Comparison of ENCODE assay signal across 14 cellular contexts in the genomic region with DNA sequence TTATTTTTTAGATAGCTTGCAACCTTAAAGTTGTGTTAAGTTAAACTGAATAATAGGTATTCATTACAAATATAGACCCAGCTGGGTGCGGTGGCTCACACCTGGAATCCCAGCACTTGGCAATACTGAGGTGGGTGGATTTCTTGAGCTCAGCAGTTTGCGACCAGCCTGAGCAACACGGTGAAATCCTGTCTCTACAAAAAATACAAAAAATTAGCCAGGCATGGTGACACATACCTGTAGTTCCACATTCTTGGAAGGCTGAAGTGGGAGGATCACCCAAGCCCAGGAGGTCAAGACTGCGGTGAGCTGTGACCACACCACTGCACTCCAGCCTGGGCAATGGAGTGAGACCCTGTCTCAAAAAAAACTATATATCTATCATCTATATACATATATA.
DNase-seq lines count a peak whose midpoint lies in the region; ATAC-seq and TF ChIP-seq lines count a peak whose summit lies in the region.
"Had no signal": no experiment of that assay in that cellular context is flagged by ENCODE, and none has a peak within 500 bp of the region (broad histone marks: within the 10 kb centered on the region; RNA-seq: fewer than 3 reads in every experiment).

No MANE protein-coding gene starts in this region.

- H3K79me1 ChIP-seq in trophoblast cell (ENCODE audit: low read length) = peaks cover 4% of the 10 kb centered on the region

- H3K27ac Mint-ChIP-seq in activated T-helper 2 cell treated with anti-CD3 and anti-CD28 coated beads, Interferon-gamma antibody, Interleukin-2, Interleukin-4, amounts not matched to agents 10 μg/mL and 5 μg/mL and 100 μg/mL, durations not matched to agents 14 hours and 24 hours and 36 hours = no peak overlapping the region
- no peak overlapping the region for H3K27ac Mint-ChIP-seq in activated CD8-positive, alpha-beta memory T cell treated with anti-CD3 and anti-CD28 coated beads, Interleukin-2, amount 10 ng/mL, durations not matched to agents 7 days and 5 days
- H3K27ac Mint-ChIP-seq: B cell; CD4-positive, alpha-beta memory T cell; H9 had no signal

- no peak overlapping the region for H4K91ac ChIP-seq in trophoblast cell (ENCODE audit: low read depth, low read length)

- H2BK12ac ChIP-seq in trophoblast cell (ENCODE audit: low read length) = no peak overlapping the region

- peak; percentile 1 for DNase-seq in ELF-1 (ENCODE audit: low read depth, low spot score)
- DNase-seq in kidney tubule cell (ENCODE audit: low spot score) = peak; percentile 79
- DNase-seq in trophoblast cell = peak; percentile 59 to 85
- no peak for DNase-seq in activated T-helper 2 cell treated with anti-CD3 and anti-CD28 coated beads, Interferon-gamma antibody, Interleukin-2, Interleukin-4, amounts not matched to agents 10 μg/mL and 5 μg/mL and 100 μg/mL, durations not matched to agents 14 hours and 24 hours and 36 hours (ENCODE audit: low spot score)
- no peak for DNase-seq in HT-29 (ENCODE audit: low spot score)
- no peak for DNase-seq in activated CD8-positive, alpha-beta memory T cell treated with anti-CD3 and anti-CD28 coated beads, Interleukin-2, amount 10 ng/mL, durations not matched to agents 7 days and 5 days
- DNase-seq: CD4-positive, alpha-beta memory T cell; DMS79; GOT3; H9 had no signal

- no CpG with 5 or more reads among the region's 4 CpGs for WGBS in trophoblast cell (ENCODE audit: extremely low coverage, insufficient coverage, insufficient read length)

- no peak overlapping the region for H2BK5ac ChIP-seq in trophoblast cell (ENCODE audit: low read depth, low read length, poor library complexity)

- H3K23ac ChIP-seq in trophoblast cell (ENCODE audit: low read length) = no peak overlapping the region

- peak; percentile 82 for TF ChIP-seq EP300 in Ishikawa (IDR thresholded peaks at IDR 0.05; ENCODE audit: borderline replicate concordance)

- no peak overlapping the region for H2AFZ ChIP-seq in trophoblast cell (ENCODE audit: insufficient read depth, low read length, poor library complexity)

- H3K18ac ChIP-seq in trophoblast cell (ENCODE audit: low read length) = no peak overlapping the region

- H3K79me2 ChIP-seq in trophoblast cell (ENCODE audit: control insufficient read depth, insufficient read depth, low read length, poor library complexity) = no peaks in the 10 kb centered on the region

- H2AK5ac ChIP-seq in trophoblast cell (ENCODE audit: low read length) = no peak overlapping the region

- no peak overlapping the region for H3K4ac ChIP-seq in trophoblast cell (ENCODE audit: low read depth, low read length)

- TF ChIP-seq RAD21 in Ishikawa (IDR thresholded peaks at IDR 0.05; ENCODE audit: low read depth) = no peak

- H4K8ac ChIP-seq in trophoblast cell (ENCODE audit: low read depth, low read length) = no peak overlapping the region

- no peaks in the 10 kb centered on the region for H3K36me3 Mint-ChIP-seq in activated T-helper 2 cell treated with anti-CD3 and anti-CD28 coated beads, Interferon-gamma antibody, Interleukin-2, Interleukin-4, amounts not matched to agents 10 μg/mL and 5 μg/mL and 100 μg/mL, durations not matched to agents 14 hours and 24 hours and 36 hours (ENCODE audit: low read depth)
- H3K36me3 Mint-ChIP-seq in activated CD8-positive, alpha-beta memory T cell treated with anti-CD3 and anti-CD28 coated beads, Interleukin-2, amount 10 ng/mL, durations not matched to agents 7 days and 5 days = no peaks in the 10 kb centered on the region
- H3K36me3 Mint-ChIP-seq: CD4-positive, alpha-beta memory T cell had no signal

- H2BK120ac ChIP-seq in trophoblast cell (ENCODE audit: insufficient read depth, low read length, poor library complexity) = no peak overlapping the region

- no peaks in the 10 kb centered on the region for H3K9me3 ChIP-seq in trophoblast cell (ENCODE audit: insufficient read depth, low read depth, low read length)

- CTCF ChIA-PET in activated CD8-positive, alpha-beta memory T cell treated with anti-CD3 and anti-CD28 coated beads, Interleukin-2, amount 10 ng/mL, durations not matched to agents 7 days and 5 days (lab: Charles Lee) = no interaction called here

- H3K4me1 ChIP-seq in trophoblast cell (ENCODE audit: control insufficient read depth in 1 of 2, insufficient read depth in 2 of 2, low read length in 2 of 2) = no peaks in the 10 kb centered on the region

- peaks cover 27% of the 10 kb centered on the region for H3K9me3 Mint-ChIP-seq in activated T-helper 2 cell treated with anti-CD3 and anti-CD28 coated beads, Interferon-gamma antibody, Interleukin-2, Interleukin-4, amounts not matched to agents 10 μg/mL and 5 μg/mL and 100 μg/mL, durations not matched to agents 14 hours and 24 hours and 36 hours
- peaks cover 8% of the 10 kb centered on the region for H3K9me3 Mint-ChIP-seq in activated CD8-positive, alpha-beta memory T cell treated with anti-CD3 and anti-CD28 coated beads, Interleukin-2, amount 10 ng/mL, durations not matched to agents 7 days and 5 days (ENCODE audit: low read depth)
- H3K9me3 Mint-ChIP-seq: H9 had no signal

- no peaks in the 10 kb centered on the region for H3K27me3 ChIP-seq in trophoblast cell (ENCODE audit: insufficient read depth, low read length)

- ATAC-seq in GM19023 (IDR thresholded peaks at IDR 0.05; ENCODE audit: unreplicated experiment) = no peak
- no peak for ATAC-seq in activated CD8-positive, alpha-beta memory T cell treated with anti-CD3 and anti-CD28 coated beads, Interleukin-2, amount 10 ng/mL, durations not matched to agents 7 days and 5 days

- H3K27ac ChIP-seq in trophoblast cell (ENCODE audit: low read depth, low read length) = no peak overlapping the region
- H3K27ac ChIP-seq: C4-2B had no signal

- no peak overlapping the region for H3K4me3 ChIP-seq in trophoblast cell (ENCODE audit: low read depth, low read length)

- no peak overlapping the region for H3K9ac ChIP-seq in trophoblast cell (ENCODE audit: low read length)

- intact Hi-C loops in activated T-helper 2 cell treated with anti-CD3 and anti-CD28 coated beads, Interferon-gamma antibody, Interleukin-2, Interleukin-4, amounts not matched to agents 10 μg/mL and 5 μg/mL and 100 μg/mL, durations not matched to agents 14 hours and 24 hours and 36 hours (cut with micrococcal nuclease) = no loop called here

- no peak overlapping the region for H4K12ac ChIP-seq in trophoblast cell (ENCODE audit: low read depth, low read length)

- H3K4me2 ChIP-seq in trophoblast cell (ENCODE audit: low read length) = no peak overlapping the region

- H3K36me3 ChIP-seq in trophoblast cell (ENCODE audit: control insufficient read depth in 1 of 2, insufficient read depth in 2 of 2, low read length in 2 of 2) = no peaks in the 10 kb centered on the region

- no peak overlapping the region for H3K14ac ChIP-seq in trophoblast cell (ENCODE audit: low read length)

- no peaks in the 10 kb centered on the region for H3K27me3 Mint-ChIP-seq in activated T-helper 2 cell treated with anti-CD3 and anti-CD28 coated beads, Interferon-gamma antibody, Interleukin-2, Interleukin-4, amounts not matched to agents 10 μg/mL and 5 μg/mL and 100 μg/mL, durations not matched to agents 14 hours and 24 hours and 36 hours (ENCODE audit: low read depth)
- no peaks in the 10 kb centered on the region for H3K27me3 Mint-ChIP-seq in activated CD8-positive, alpha-beta memory T cell treated with anti-CD3 and anti-CD28 coated beads, Interleukin-2, amount 10 ng/mL, durations not matched to agents 7 days and 5 days
- H3K27me3 Mint-ChIP-seq: B cell; CD4-positive, alpha-beta memory T cell had no signal

- no peak overlapping the region for H3K4me3 Mint-ChIP-seq in activated T-helper 2 cell treated with anti-CD3 and anti-CD28 coated beads, Interferon-gamma antibody, Interleukin-2, Interleukin-4, amounts not matched to agents 10 μg/mL and 5 μg/mL and 100 μg/mL, durations not matched to agents 14 hours and 24 hours and 36 hours (ENCODE audit: low read depth)
- H3K4me3 Mint-ChIP-seq in activated CD8-positive, alpha-beta memory T cell treated with anti-CD3 and anti-CD28 coated beads, Interleukin-2, amount 10 ng/mL, durations not matched to agents 7 days and 5 days = no peak overlapping the region
- H3K4me3 Mint-ChIP-seq: B cell; CD4-positive, alpha-beta memory T cell; H9 had no signal

- H3K4me1 Mint-ChIP-seq in activated T-helper 2 cell treated with anti-CD3 and anti-CD28 coated beads, Interferon-gamma antibody, Interleukin-2, Interleukin-4, amounts not matched to agents 10 μg/mL and 5 μg/mL and 100 μg/mL, durations not matched to agents 14 hours and 24 hours and 36 hours (ENCODE audit: low read depth) = no peaks in the 10 kb centered on the region
- no peaks in the 10 kb centered on the region for H3K4me1 Mint-ChIP-seq in activated CD8-positive, alpha-beta memory T cell treated with anti-CD3 and anti-CD28 coated beads, Interleukin-2, amount 10 ng/mL, durations not matched to agents 7 days and 5 days
- H3K4me1 Mint-ChIP-seq: B cell; CD4-positive, alpha-beta memory T cell; H9 had no signal

TF ChIP-seq in Ishikawa, 13 proteins besides CTCF, POLR2A, EP300 and RAD21 (continues in another document):
- TF ChIP-seq TCF12 (IDR thresholded peaks at IDR 0.05; ENCODE audit: low read depth) (peak; percentile 81), YY1 (IDR thresholded peaks at IDR 0.05; ENCODE audit: low read depth) (no peak), FOXM1 (IDR thresholded peaks at IDR 0.05; ENCODE audit: borderline replicate concordance, low read depth) (0 out of 2 replicates have a peak, but pooled peaks have one; percentile 21), CREB1 (IDR thresholded peaks at IDR 0.05; ENCODE audit: low read depth) (no peak), NFIC (IDR thresholded peaks at IDR 0.05) (peak; percentile 61)

Comparison
In these comparisons a context has a peak if more than half of its experiments do, and no peak if none do; other contexts are left out.
1. DNase-seq: peak in ELF-1 (single experiment), kidney tubule cell (single experiment) and trophoblast cell (2 of 2); none in activated T-helper 2 cell treated with anti-CD3 and anti-CD28 coated beads, Interferon-gamma antibody, Interleukin-2, Interleukin-4, amounts not matched to agents 10 μg/mL and 5 μg/mL and 100 μg/mL, durations not matched to agents 14 hours and 24 hours and 36 hours (single experiment), HT-29 (single experiment) and activated CD8-positive, alpha-beta memory T cell treated with anti-CD3 and anti-CD28 coated beads, Interleukin-2, amount 10 ng/mL, durations not matched to agents 7 days and 5 days (single experiment).